Comparison of ENCODE assay signal across 9 cellular contexts in genomic region chr7:100888529-100888987, GRCh38.
DNase-seq lines count a peak whose midpoint lies in the region; ATAC-seq and TF ChIP-seq lines count a peak whose summit lies in the region.
"Had no signal": no experiment of that assay in that cellular context is flagged by ENCODE, and none has a peak within 500 bp of the region (broad histone marks: within the 10 kb centered on the region; RNA-seq: fewer than 3 reads in every experiment).

No MANE protein-coding gene starts in this region.

- DNase-seq in DND-41 (no peak), SHP77 treated with DMSO at 0.1 percent for 48 hours (lab: John Stamatoyannopoulos, UW) (no peak), LoVo (ENCODE audit: low spot score) (no peak), epidermal melanocyte (ENCODE audit: insufficient read length, low spot score) (no peak)

- peak overlapping the region; percentile 100 for H3K4me2 ChIP-seq in DND-41 (ENCODE audit: insufficient read depth, low read length)
- H3K4me2 ChIP-seq in OCI-LY1 (ENCODE audit: low read length): peak overlapping the region; percentile 78

- H4K20me1 ChIP-seq in DND-41 (ENCODE audit: insufficient read depth, low read length) (peaks cover 45% of the 10 kb centered on the region), OCI-LY1 (ENCODE audit: insufficient read depth, low read length) (no peaks in the 10 kb centered on the region)

- H3K4me1 ChIP-seq in DND-41 (ENCODE audit: insufficient read depth, low read length) (peaks cover 50% of the 10 kb centered on the region), OCI-LY1 (ENCODE audit: insufficient read depth, low read length, severe bottlenecking) (peaks cover 41% of the 10 kb centered on the region), endocrine pancreas (ENCODE audit: control insufficient read depth, insufficient read depth, low read length) (no peaks in the 10 kb centered on the region), neutrophil (ENCODE audit: control insufficient read depth in 1 of 2, insufficient read depth in 1 of 2, low read depth in 1 of 2, low read length in 1 of 2) (peaks cover 51 to 53% of the 10 kb centered on the region in 2 experiments)

- ATAC-seq in DND-41 (ENCODE audit: insufficient read depth, low read depth): no peak
- ATAC-seq in GM21515 (IDR thresholded peaks at IDR 0.05; ENCODE audit: unreplicated experiment): no peak

- no peak for TF ChIP-seq CTCF in DND-41 (IDR thresholded peaks at IDR 0.05; ENCODE audit: borderline replicate concordance, extremely low read depth, low read length, poor library complexity, severe bottlenecking)
- no peak for TF ChIP-seq CTCF in OCI-LY1 (IDR thresholded peaks at IDR 0.05; ENCODE audit: low read length)
- no peak for TF ChIP-seq CTCF in neutrophil (IDR thresholded peaks at IDR 0.05)

- H3K9ac ChIP-seq in DND-41 (ENCODE audit: low read depth, low read length): peak overlapping the region; percentile 78
- peak overlapping the region; percentile 84 for H3K9ac ChIP-seq in OCI-LY1 (ENCODE audit: low read length)
- peak overlapping the region; percentile 15 for H3K9ac ChIP-seq in endocrine pancreas (ENCODE audit: control insufficient read depth, insufficient read depth, low read length)

- peaks cover 58% of the 10 kb centered on the region for H3K36me3 ChIP-seq in DND-41 (ENCODE audit: insufficient read depth, low read length)
- H3K36me3 ChIP-seq in OCI-LY1 (ENCODE audit: insufficient read depth, low read length): peaks cover 50% of the 10 kb centered on the region
- H3K36me3 ChIP-seq in endocrine pancreas (ENCODE audit: control insufficient read depth, insufficient read depth, low read length): peaks cover 10% of the 10 kb centered on the region
- peaks cover 39% of the 10 kb centered on the region for H3K36me3 ChIP-seq in neutrophil

- H3K4me3 ChIP-seq in DND-41 (ENCODE audit: low read depth in 1 of 2, low read length in 2 of 2) (peak overlapping the region; percentile 36 to 87; a peak in 3 of 4 replicates), OCI-LY1 (ENCODE audit: low read depth, low read length, poor library complexity, severe bottlenecking) (peak overlapping the region; percentile 74), endocrine pancreas (ENCODE audit: control insufficient read depth, insufficient read depth, low read length) (no peak overlapping the region), neutrophil (ENCODE audit: low read depth in 1 of 2, low read length in 1 of 2) (peak overlapping the region; percentile 88 to 98)

- H3F3A ChIP-seq in OCI-LY1 (ENCODE audit: insufficient read depth, low read length): 0 out of 2 replicates have a peak, but pooled peaks cover 6% of the 10 kb centered on the region

- H3K9me3 ChIP-seq in DND-41 (ENCODE audit: insufficient read depth, low read length, severe bottlenecking) (no peaks in the 10 kb centered on the region), OCI-LY1 (ENCODE audit: low read length) (no peaks in the 10 kb centered on the region), endocrine pancreas (ENCODE audit: control insufficient read depth, low read length) (no peaks in the 10 kb centered on the region), neutrophil (no peaks in the 10 kb centered on the region)

- no peaks in the 10 kb centered on the region for H3K9me2 ChIP-seq in OCI-LY1 (ENCODE audit: low read depth, low read length)

- H3K79me2 ChIP-seq in DND-41 (ENCODE audit: insufficient read depth, low read length) (peaks cover 23% of the 10 kb centered on the region), OCI-LY1 (ENCODE audit: insufficient read depth, low read length) (no peaks in the 10 kb centered on the region)

- H3K27ac ChIP-seq in DND-41 (ENCODE audit: low read length) (peak overlapping the region; percentile 82; the same call in 1 of the 2 replicates), OCI-LY1 (ENCODE audit: low read depth, low read length, poor library complexity, severe bottlenecking) (peak overlapping the region; percentile 85), neutrophil (peak overlapping the region; percentile 93)

- H2AFZ ChIP-seq in DND-41 (ENCODE audit: low read depth, low read length) (no peak overlapping the region), OCI-LY1 (ENCODE audit: low read length) (no peak overlapping the region)

- H3K27me3 ChIP-seq in DND-41 (ENCODE audit: insufficient read depth, low read length, poor library complexity): peaks cover 15% of the 10 kb centered on the region
- H3K27me3 ChIP-seq in OCI-LY1 (ENCODE audit: insufficient read depth, low read length): 0 out of 2 replicates have a peak, but pooled peaks cover 4% of the 10 kb centered on the region
- H3K27me3 ChIP-seq in endocrine pancreas (ENCODE audit: control insufficient read depth, insufficient read depth, low read length): no peaks in the 10 kb centered on the region
- H3K27me3 ChIP-seq in neutrophil: peaks cover 38% of the 10 kb centered on the region
- H3K27me3 ChIP-seq: foreskin keratinocyte had no signal

Comparison
In these comparisons a context has a peak if more than half of its experiments do, and no peak if none do; other contexts are left out.
1. H3K9ac ChIP-seq: peak in every context shown above with its lines; median percentile 84 in OCI-LY1; 78 in DND-41; 15 in endocrine pancreas.